In the genomic region with DNA sequence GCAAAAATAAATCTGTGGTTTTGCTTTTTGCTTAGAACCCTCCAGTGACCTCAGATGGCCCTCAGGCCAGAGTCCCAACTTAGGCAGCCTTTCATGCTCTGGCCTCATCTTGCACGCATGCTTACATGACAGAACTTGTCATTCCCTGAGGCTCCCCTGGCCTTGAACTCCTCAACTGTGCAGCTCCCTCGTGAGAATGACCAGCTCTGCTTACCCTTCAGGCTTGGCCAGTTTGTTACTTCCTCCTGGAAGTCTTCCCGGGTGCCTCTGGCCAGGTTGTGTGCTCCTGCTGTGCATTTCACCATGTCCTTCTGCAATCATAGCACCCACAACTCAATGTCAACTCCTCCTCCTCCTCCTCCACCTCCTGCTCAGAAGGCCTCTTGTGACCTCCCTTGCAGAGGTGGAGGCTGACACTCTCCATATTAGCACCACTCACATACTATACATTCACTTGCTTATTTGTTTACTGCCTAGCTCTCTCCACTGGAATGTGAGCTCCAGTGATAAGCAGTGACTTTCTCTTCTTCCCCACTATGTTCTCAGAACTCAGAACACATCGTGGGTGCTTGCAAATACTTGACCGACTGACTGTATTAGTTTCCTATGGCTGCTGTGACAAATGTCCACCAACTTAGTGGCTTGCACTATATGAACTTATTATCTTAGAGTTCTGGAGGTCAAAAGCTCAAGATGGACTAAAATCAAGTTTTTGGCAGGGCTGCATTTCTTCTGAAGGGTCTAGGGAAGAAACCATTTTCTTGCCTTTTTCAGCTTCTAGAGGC, we compare ENCODE assay signal across 2 cellular contexts.
A peak's percentile ranks its signal among the peaks of the same experiment; 100 is the strongest.
TF ChIP-seq lines count a peak whose summit lies in the region.

No MANE protein-coding gene starts in this region.

TF ChIP-seq in HEK293, 187 proteins besides CTCF, POLR2A, EP300 and RAD21:
- TF ChIP-seq ZNF184 (tag by site-specific recombination; IDR thresholded peaks at IDR 0.05) (no peak), EGR2 (tag by site-specific recombination; IDR thresholded peaks at IDR 0.05; ENCODE audit: low read depth) (peak; percentile 40; the same call in 1 of the 2 replicates)

TF ChIP-seq in GM12878, 131 proteins besides CTCF, POLR2A, EP300 and RAD21:
- TF ChIP-seq RUNX3 (IDR thresholded peaks at IDR 0.05; ENCODE audit: low read length) = peak; percentile 41
- TF ChIP-seq, protein P1, sequence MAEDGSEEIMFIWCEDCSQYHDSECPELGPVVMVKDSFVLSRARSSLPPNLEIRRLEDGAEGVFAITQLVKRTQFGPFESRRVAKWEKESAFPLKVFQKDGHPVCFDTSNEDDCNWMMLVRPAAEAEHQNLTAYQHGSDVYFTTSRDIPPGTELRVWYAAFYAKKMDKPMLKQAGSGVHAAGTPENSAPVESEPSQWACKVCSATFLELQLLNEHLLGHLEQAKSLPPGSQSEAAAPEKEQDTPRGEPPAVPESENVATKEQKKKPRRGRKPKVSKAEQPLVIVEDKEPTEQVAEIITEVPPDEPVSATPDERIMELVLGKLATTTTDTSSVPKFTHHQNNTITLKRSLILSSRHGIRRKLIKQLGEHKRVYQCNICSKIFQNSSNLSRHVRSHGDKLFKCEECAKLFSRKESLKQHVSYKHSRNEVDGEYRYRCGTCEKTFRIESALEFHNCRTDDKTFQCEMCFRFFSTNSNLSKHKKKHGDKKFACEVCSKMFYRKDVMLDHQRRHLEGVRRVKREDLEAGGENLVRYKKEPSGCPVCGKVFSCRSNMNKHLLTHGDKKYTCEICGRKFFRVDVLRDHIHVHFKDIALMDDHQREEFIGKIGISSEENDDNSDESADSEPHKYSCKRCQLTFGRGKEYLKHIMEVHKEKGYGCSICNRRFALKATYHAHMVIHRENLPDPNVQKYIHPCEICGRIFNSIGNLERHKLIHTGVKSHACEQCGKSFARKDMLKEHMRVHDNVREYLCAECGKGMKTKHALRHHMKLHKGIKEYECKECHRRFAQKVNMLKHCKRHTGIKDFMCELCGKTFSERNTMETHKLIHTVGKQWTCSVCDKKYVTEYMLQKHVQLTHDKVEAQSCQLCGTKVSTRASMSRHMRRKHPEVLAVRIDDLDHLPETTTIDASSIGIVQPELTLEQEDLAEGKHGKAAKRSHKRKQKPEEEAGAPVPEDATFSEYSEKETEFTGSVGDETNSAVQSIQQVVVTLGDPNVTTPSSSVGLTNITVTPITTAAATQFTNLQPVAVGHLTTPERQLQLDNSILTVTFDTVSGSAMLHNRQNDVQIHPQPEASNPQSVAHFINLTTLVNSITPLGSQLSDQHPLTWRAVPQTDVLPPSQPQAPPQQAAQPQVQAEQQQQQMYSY (CRISPR knock-in tag; IDR thresholded peaks at IDR 0.05) = no peak
TF ChIP-seq in GM12878: peak in this region for 1.
